In the genomic region with DNA sequence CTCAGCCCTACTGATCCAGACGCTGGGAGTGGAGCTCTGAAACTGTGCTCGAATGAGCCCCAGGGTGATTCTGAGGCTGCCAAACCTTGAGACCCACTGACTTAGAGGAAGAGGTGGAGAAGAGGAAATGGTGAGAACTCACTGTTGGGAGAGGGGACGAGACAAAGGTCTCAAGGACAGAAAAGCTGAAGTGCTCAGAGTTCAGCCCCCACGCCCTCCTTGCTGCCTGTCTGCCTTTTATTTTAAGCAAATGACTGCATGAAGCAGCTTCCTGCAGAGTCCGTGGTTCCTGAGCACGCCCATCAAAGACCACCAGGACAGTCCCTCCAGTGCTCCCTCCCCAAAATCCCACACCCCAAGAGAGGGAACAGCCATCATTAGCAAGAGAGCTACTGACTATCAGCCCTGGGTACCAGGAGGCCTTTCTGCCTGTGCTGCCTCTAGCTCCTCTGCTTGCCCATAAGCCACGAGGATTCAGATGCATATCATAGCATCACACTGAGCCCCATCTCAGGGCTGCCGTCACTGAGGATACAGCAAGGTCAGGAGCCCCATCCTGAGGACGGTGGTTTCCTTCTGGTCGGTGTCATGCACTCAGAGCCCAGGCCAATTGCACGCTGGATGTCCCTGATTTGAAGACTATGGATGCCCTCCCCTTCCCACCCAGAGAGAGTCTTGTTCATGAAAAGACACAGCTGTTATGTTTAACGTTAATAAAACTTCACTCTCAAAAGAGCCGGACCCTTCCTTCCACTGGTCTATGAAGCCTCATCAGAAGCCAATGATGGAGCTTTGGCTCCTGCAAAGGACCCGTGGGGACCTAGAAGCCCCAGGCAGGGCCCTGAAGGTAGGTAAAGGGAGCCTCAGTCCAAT, we compare ENCODE assay signal across 1 cellular context.
TF ChIP-seq lines count a peak whose summit lies in the region.

No MANE protein-coding gene starts in this region.

TF ChIP-seq in K562, 482 proteins besides CTCF, POLR2A, EP300 and RAD21:
- no peak for TF ChIP-seq SIN3B (IDR thresholded peaks at IDR 0.05; ENCODE audit: low read depth)
- peak; percentile 62; the same call in 1 of the 2 replicates for TF ChIP-seq CTBP1 (IDR thresholded peaks at IDR 0.05; ENCODE audit: borderline replicate concordance)
- no peak for TF ChIP-seq MECOM (CRISPR knock-in tag; IDR thresholded peaks at IDR 0.05)
- no peak for TF ChIP-seq POLR2H (tag; IDR thresholded peaks at IDR 0.05; ENCODE audit: low read depth)
- TF ChIP-seq ESRRA (IDR thresholded peaks at IDR 0.05; ENCODE audit: borderline replicate concordance, low read depth), result 0 out of 2 replicates have a peak, but pooled peaks have one; percentile 33
- no peak for TF ChIP-seq NFE2 (IDR thresholded peaks at IDR 0.05; ENCODE audit: low read depth)
- TF ChIP-seq, protein P1, sequence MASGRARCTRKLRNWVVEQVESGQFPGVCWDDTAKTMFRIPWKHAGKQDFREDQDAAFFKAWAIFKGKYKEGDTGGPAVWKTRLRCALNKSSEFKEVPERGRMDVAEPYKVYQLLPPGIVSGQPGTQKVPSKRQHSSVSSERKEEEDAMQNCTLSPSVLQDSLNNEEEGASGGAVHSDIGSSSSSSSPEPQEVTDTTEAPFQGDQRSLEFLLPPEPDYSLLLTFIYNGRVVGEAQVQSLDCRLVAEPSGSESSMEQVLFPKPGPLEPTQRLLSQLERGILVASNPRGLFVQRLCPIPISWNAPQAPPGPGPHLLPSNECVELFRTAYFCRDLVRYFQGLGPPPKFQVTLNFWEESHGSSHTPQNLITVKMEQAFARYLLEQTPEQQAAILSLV (tag; IDR thresholded peaks at IDR 0.05), result no peak
TF ChIP-seq in K562: peak in this region for 2.
